ENCODE assay signal across 8 cellular contexts in genomic region chr16:89217138-89217387, GRCh38. TPM values are rescaled to one million over a fixed set of nuclear protein-coding genes. Genes with fewer than 3 reads are reported as not detected.
DNase-seq lines count a peak whose midpoint lies in the region; ATAC-seq and TF ChIP-seq lines count a peak whose summit lies in the region.

No MANE protein-coding gene starts in this region.

- H3K56ac ChIP-seq in mesendoderm (ENCODE audit: low read length), result peak overlapping the region; percentile 100

- H3K4me1 ChIP-seq in cardiac muscle cell (ENCODE audit: low read depth) (peaks cover 3% of the 10 kb centered on the region), mesendoderm (ENCODE audit: control insufficient read depth, low read depth, low read length) (no peaks in the 10 kb centered on the region), upper lobe of right lung (peaks cover 23% of the 10 kb centered on the region)

- H3K27me3 ChIP-seq in cardiac muscle cell (no peaks in the 10 kb centered on the region), mesendoderm (ENCODE audit: insufficient read depth, low read length, poor library complexity) (no peaks in the 10 kb centered on the region), upper lobe of right lung (no peaks in the 10 kb centered on the region)

- H4K8ac ChIP-seq in mesendoderm (ENCODE audit: low read depth, low read length), result peak overlapping the region; percentile 87

- no CpG with 5 or more reads among the region's 11 CpGs for WGBS in mesendoderm (ENCODE audit: extremely low coverage, insufficient coverage, low lambda C conversion rate)

- H3K4me3 Mint-ChIP-seq in MCF 10A (ENCODE audit: unreplicated experiment), result peak overlapping the region; percentile 88

- TSS peak; percentile 79 for BruUV-seq in MCF 10A (replicated peaks; lab: Mats Ljungman, UMichigan)

- CTCF ChIA-PET in MCF 10A (lab: Yijun Ruan, JAX), result interaction anchor here (0.5 kb wide), 1 partner anchor 424 kb away, joined by 3 read pairs; no protein-coding TSS in a partner anchor

- peaks cover 6% of the 10 kb centered on the region for H3K4me1 Mint-ChIP-seq in MCF 10A (ENCODE audit: insufficient read depth, unreplicated experiment)

- H3K9ac ChIP-seq in mesendoderm (ENCODE audit: low read length), result peak overlapping the region; percentile 83

- intact Hi-C loops in cardiac septum (cut with DNase I) (loop anchor here (2.0 to 10.0 kb wide), 5 partner anchors 122 to 645 kb away; partner anchors contain the start of genes ACSF3, APRT and ZC3H18), MCF 10A (cut with micrococcal nuclease) (loop anchor here (1.0 kb wide), 1 partner anchor 405 kb away; no protein-coding TSS in a partner anchor), upper lobe of right lung (cut with DNase I) (loop anchor here (10.0 kb wide), 1 partner anchor 272 kb away; no protein-coding TSS in a partner anchor)

- H3K27ac ChIP-seq in cardiac muscle cell (peak overlapping the region; percentile 98), mesendoderm (ENCODE audit: low read depth, low read length) (no peak overlapping the region), upper lobe of right lung (peak overlapping the region; percentile 93)

- no peak overlapping the region for H3K4ac ChIP-seq in mesendoderm (ENCODE audit: low read depth, low read length)

- no peak overlapping the region for H2BK120ac ChIP-seq in mesendoderm (ENCODE audit: low read depth, low read length)

- peaks cover 5% of the 10 kb centered on the region for H3K79me1 ChIP-seq in mesendoderm (ENCODE audit: low read length)

- H3K4me3 ChIP-seq in cardiac muscle cell (peak overlapping the region; percentile 98), mesendoderm (ENCODE audit: low read length) (peak overlapping the region; percentile 93), upper lobe of right lung (peak overlapping the region; percentile 72)

- H3K9me3 ChIP-seq in cardiac muscle cell (ENCODE audit: low read depth) (no peaks in the 10 kb centered on the region), upper lobe of right lung (no peaks in the 10 kb centered on the region)

- H3K9me3 Mint-ChIP-seq in MCF 10A (ENCODE audit: unreplicated experiment), result no peaks in the 10 kb centered on the region

- no peak for ATAC-seq in upper lobe of right lung
- no peak for ATAC-seq in GM18505 (IDR thresholded peaks at IDR 0.05; ENCODE audit: unreplicated experiment)

- peak overlapping the region; percentile 47 for H3K27ac Mint-ChIP-seq in MCF 10A (ENCODE audit: low read depth, unreplicated experiment)

- H4K5ac ChIP-seq in mesendoderm (ENCODE audit: low read length), result no peak overlapping the region

- peak overlapping the region; percentile 57 for H3K4me2 ChIP-seq in mesendoderm (ENCODE audit: low read length)

- H2AK5ac ChIP-seq in mesendoderm (ENCODE audit: low read length), result no peak overlapping the region

- no peaks in the 10 kb centered on the region for H3K27me3 Mint-ChIP-seq in MCF 10A (ENCODE audit: insufficient read depth, unreplicated experiment)

- H2BK15ac ChIP-seq in mesendoderm (replicated peaks; ENCODE audit: low read depth), result no peak overlapping the region

- DNase-seq in cardiac muscle cell (ENCODE audit: low read depth in 1 of 2, low spot score in 1 of 2) (no peak), cardiac septum (ENCODE audit: low spot score) (no peak), MCF 10A (ENCODE audit: unreplicated experiment) (no peak), mesendoderm (no peak), upper lobe of right lung (no peak), G401 (ENCODE audit: low spot score) (no peak), HT-29 (ENCODE audit: low spot score) (no peak)

- H3K36me3 ChIP-seq in cardiac muscle cell (peaks cover 4% of the 10 kb centered on the region), mesendoderm (ENCODE audit: control insufficient read depth, insufficient read depth, low read length) (peaks cover 1% of the 10 kb centered on the region), upper lobe of right lung (peaks cover 9% of the 10 kb centered on the region)

- no peak overlapping the region for H2BK5ac ChIP-seq in mesendoderm (ENCODE audit: low read length)

- TF ChIP-seq CTCF in cardiac muscle cell (IDR thresholded peaks at IDR 0.05; ENCODE audit: low read depth, low read length) (no peak), MCF 10A (IDR thresholded peaks at IDR 0.05; ENCODE audit: unreplicated experiment) (no peak), upper lobe of right lung (IDR thresholded peaks at IDR 0.05) (no peak)

- peaks cover 11% of the 10 kb centered on the region for H3K36me3 Mint-ChIP-seq in MCF 10A (ENCODE audit: insufficient read depth, unreplicated experiment)

- H3K18ac ChIP-seq in mesendoderm (ENCODE audit: low read length), result no peak overlapping the region

- TF ChIP-seq POLR2A in GM18505 (IDR thresholded peaks at IDR 0.05; ENCODE audit: borderline replicate concordance, extremely low read depth, insufficient read depth, insufficient read length), result no peak

- POLR2A ChIA-PET in MCF 10A (lab: Yijun Ruan, JAX), result interaction anchor here (0.6 to 2.2 kb wide), 14 partner anchors 9 to 1460 kb away, joined by 3 to 13 read pairs (median 6); partner anchors contain the start of genes APRT, GALNS, TRAPPC2L and TUBB3

- peaks cover 2% of the 10 kb centered on the region for H3K79me2 ChIP-seq in mesendoderm (ENCODE audit: control insufficient read depth, insufficient read depth, low read length)

- in situ Hi-C loops in G401 (cut with HindIII; ENCODE audit: low sequenced_read_pairs), result no loop called here

- H3K23ac ChIP-seq in mesendoderm (ENCODE audit: low read length), result no peak overlapping the region

RNA-seq across cellular contexts. Expression of gene ZNF778, which starts 0.4 kb away (rescaled TPM):
- total RNA-seq in cardiac muscle cell, result 25.8 and 31.8 TPM in 2 replicates
- 4.1 and 9.5 TPM in 2 replicates for polyA plus RNA-seq in cardiac muscle cell
- total RNA-seq in cardiac septum, result 9.7 TPM
- total RNA-seq in MCF 10A (2022), result 13.5 and 15.8 TPM in 2 replicates
- polyA plus RNA-seq in mesendoderm (2013, experiment 1 of 2), result 11.0 TPM
- polyA plus RNA-seq in mesendoderm (2013, experiment 2 of 2), result 11.9 TPM
- 10.3 TPM for total RNA-seq in upper lobe of right lung
- total RNA-seq in G401 (2014; rRNA removed; shearing (Covaris generic)), result 8.3 and 23.0 TPM in 2 replicates
- total RNA-seq in HT-29 (2014; rRNA removed; shearing (Covaris generic)), result 4.2 and 10.6 TPM in 2 replicates

RNA-seq across cellular contexts. Expression of gene SLC22A31, which starts 16.7 kb away (rescaled TPM):
- total RNA-seq in cardiac muscle cell (3.1 and 39.4 TPM in 2 replicates), cardiac septum (not detected), MCF 10A (2022) (not detected in 2 replicates), upper lobe of right lung (136 TPM)
- polyA plus RNA-seq in cardiac muscle cell, result 10.9 and 36.3 TPM in 2 replicates
- polyA plus RNA-seq in mesendoderm (2013, experiment 1 of 2), result 2.1 TPM
- polyA plus RNA-seq in mesendoderm (2013, experiment 2 of 2), result 2.1 TPM
- total RNA-seq in G401 (2014; rRNA removed; shearing (Covaris generic)), result 0.55 and 1.5 TPM in 2 replicates
- total RNA-seq in HT-29 (2014; rRNA removed; shearing (Covaris generic)), result not detected in 2 replicates

RNA-seq across cellular contexts. Expression of gene CDH15, which starts 45.5 kb away (rescaled TPM):
- total RNA-seq in cardiac muscle cell, result 0.92 and 1.5 TPM in 2 replicates
- 0.78 and 1.4 TPM in 2 replicates for polyA plus RNA-seq in cardiac muscle cell
- 0.27 TPM for total RNA-seq in cardiac septum
- total RNA-seq in MCF 10A (2022), result not detected in 2 replicates
- 0.10 TPM for polyA plus RNA-seq in mesendoderm (2013, experiment 1 of 2)
- polyA plus RNA-seq in mesendoderm (2013, experiment 2 of 2), result 0.10 TPM
- total RNA-seq in upper lobe of right lung, result 0.43 TPM
- total RNA-seq in G401 (2014; rRNA removed; shearing (Covaris generic)), result 0.37 TPM in 2 replicates
- total RNA-seq in HT-29 (2014; rRNA removed; shearing (Covaris generic)), result not detected in 2 replicates
